23 cellular contexts compared by ENCODE assay signal in genomic region chr3:12894629-12895028, GRCh38. TPM values are rescaled to one million over a fixed set of nuclear protein-coding genes. Genes with fewer than 3 reads are reported as not detected.
DNase-seq lines count a peak whose midpoint lies in the region; ATAC-seq, FAIRE-seq and TF ChIP-seq lines count a peak whose summit lies in the region.
"Had no signal": no experiment of that assay in that cellular context is flagged by ENCODE, and none has a peak within 500 bp of the region (broad histone marks: within the 10 kb centered on the region; RNA-seq: fewer than 3 reads in every experiment).

No MANE protein-coding gene starts in this region.

- no TSS peak for BruUV-seq in K562 (replicated peaks; lab: Mats Ljungman, UMichigan)

- H3K79me2 ChIP-seq in K562 (ENCODE audit: control insufficient read depth, insufficient read depth, low read length): no peaks in the 10 kb centered on the region

- no peak overlapping the region for H3K4me2 ChIP-seq in K562 (ENCODE audit: insufficient read depth, low read length)

- no peaks in the 10 kb centered on the region for H3K9me3 Mint-ChIP-seq in stimulated activated naive B cell treated with anti-CD40 and anti-IgM and Interleukin-4, amounts not matched to agents 10 μg/mL and 1 μg/mL and 100 μg/mL, for 72 hours
- H3K9me3 Mint-ChIP-seq: activated naive CD4-positive, alpha-beta T cell treated with anti-CD3 and anti-CD28 coated beads, Interleukin-2, amount 10 ng/mL, durations not matched to agents 7 days and 5 days had no signal

- H3K4me1 ChIP-seq in heart left ventricle: peaks cover 0 to 50% (median 26%) of the 10 kb centered on the region in 12 donors
- peaks cover 0 to 37% of the 10 kb centered on the region in 2 donors for H3K4me1 ChIP-seq in right atrium auricular region
- peaks cover 9 to 30% of the 10 kb centered on the region in 2 experiments; a peak in 4 of 5 replicates for H3K4me1 ChIP-seq in K562 (replicated peaks in 1 of 2; ENCODE audit: control insufficient read depth in 2 of 2, insufficient read depth in 2 of 2, low read length in 2 of 2)
- H3K4me1 ChIP-seq: prostate gland had no signal

- H3K27ac ChIP-seq in heart left ventricle (no peak overlapping the region), right atrium auricular region (peak overlapping the region in 1 of 2 donors; percentile 32), K562 (ENCODE audit: extremely low read depth, low read depth, low read length) (no peak overlapping the region)
- H3K27ac ChIP-seq: prostate gland, SJSA1, vagina had no signal

- ATAC-seq in heart left ventricle (peak in 1 of 4 donors; percentile 12), K562 (no peak), left lobe of liver (no peak)
- no peak for ATAC-seq in stimulated activated naive B cell treated with anti-CD40 and anti-IgM and Interleukin-4, amounts not matched to agents 10 μg/mL and 1 μg/mL and 100 μg/mL, for 72 hours (replicated peaks)

- DNase-seq in heart left ventricle (peak in 3 of 5 donors; percentile 17 to 30 (median 22)), right atrium auricular region (ENCODE audit: low spot score) (no peak), K562 (ENCODE audit: extremely low read depth in 1 of 4, low spot score in 3 of 4) (no peak), kidney glomerular epithelial cell (lab: John Stamatoyannopoulos, UW) (peak; percentile 71), GM19238 (ENCODE audit: insufficient read length, low spot score) (no peak), NCI-H128 (lab: John Stamatoyannopoulos, UW; ENCODE audit: unreplicated experiment) (no peak), left lobe of liver (ENCODE audit: low spot score) (no peak)
- no peak for DNase-seq in stimulated activated naive B cell treated with anti-CD40 and anti-IgM and Interleukin-4, amounts not matched to agents 10 μg/mL and 1 μg/mL and 100 μg/mL, for 72 hours
- DNase-seq: activated CD4-positive, alpha-beta T cell treated with anti-CD3 and anti-CD28 coated beads for 4 hours; activated CD8-positive, alpha-beta memory T cell treated with anti-CD3 and anti-CD28 coated beads, Interleukin-2, amount 50 U/mL, for 48 hours; activated naive CD4-positive, alpha-beta T cell treated with anti-CD3 and anti-CD28 coated beads, Interleukin-2, amount 10 ng/mL, durations not matched to agents 7 days and 5 days; GDM1; H7; hippocampal formation; Karpas-422; NCI-H1436; stimulated activated CD4-positive, alpha-beta T cell treated with anti-CD3 and anti-CD28 coated beads, Interleukin-12 subunit alpha, Interleukin-12 subunit beta, amount 100 ng/mL, for 4 hours; stimulated activated naive CD4-positive, alpha-beta T cell treated with Interleukin-2 at 50 U/mL for 16 hours; T-helper 9 cell had no signal

- peaks cover 4% of the 10 kb centered on the region; the same call in 1 of the 2 replicates for H4K20me1 ChIP-seq in K562 (replicated peaks; ENCODE audit: control insufficient read depth, insufficient read depth, low read length)

- H3K27me3 ChIP-seq in heart left ventricle (no peaks in the 10 kb centered on the region), right atrium auricular region (no peaks in the 10 kb centered on the region), K562 (ENCODE audit: control insufficient read depth in 2 of 2, insufficient read depth in 2 of 2, low read length in 2 of 2) (no peaks in the 10 kb centered on the region)
- H3K27me3 ChIP-seq: vagina had no signal

- no peaks in the 10 kb centered on the region for H3K9me1 ChIP-seq in K562 (ENCODE audit: control insufficient read depth, insufficient read depth, low read length)

- TF ChIP-seq EP300 in K562 (IDR thresholded peaks at IDR 0.05; ENCODE audit: low read length): no peak

- peaks cover 8 to 9% of the 10 kb centered on the region in 2 donors for H3K36me3 Mint-ChIP-seq in stimulated activated naive B cell treated with anti-CD40 and anti-IgM and Interleukin-4, amounts not matched to agents 10 μg/mL and 1 μg/mL and 100 μg/mL, for 72 hours

- CTCF ChIA-PET in K562 (lab: Yijun Ruan, JAX; ENCODE audit: low intra/inter-chr PET ratio): no interaction called here

- H3K9ac ChIP-seq in K562 (ENCODE audit: insufficient read depth in 1 of 2, low read depth in 2 of 2, low read length in 2 of 2): peak overlapping the region in 1 of 2 experiments; percentile 65; a peak in 1 of 4 replicates

- peak overlapping the region in 1 of 2 donors; percentile 4 for H3K4me3 Mint-ChIP-seq in stimulated activated naive B cell treated with anti-CD40 and anti-IgM and Interleukin-4, amounts not matched to agents 10 μg/mL and 1 μg/mL and 100 μg/mL, for 72 hours
- H3K4me3 Mint-ChIP-seq: activated naive CD4-positive, alpha-beta T cell treated with anti-CD3 and anti-CD28 coated beads, Interleukin-2, amount 10 ng/mL, durations not matched to agents 7 days and 5 days had no signal

- TF ChIP-seq CTCF in heart left ventricle (IDR thresholded peaks at IDR 0.05) (no peak), right atrium auricular region (IDR thresholded peaks at IDR 0.05) (no peak), K562 (IDR thresholded peaks at IDR 0.05 in 2 of 3, conservative IDR thresholded peaks at IDR 0.05 in 1 of 3; ENCODE audit: insufficient read depth in 2 of 3, low read depth in 1 of 3, low read length in 3 of 3) (no peak)

- TF ChIP-seq RAD21 in K562 (CRISPR knock-in tag; conservative IDR thresholded peaks at IDR 0.05 in 1 of 2, IDR thresholded peaks at IDR 0.05 in 1 of 2): no peak

- H3K4me3 ChIP-seq in heart left ventricle (no peak overlapping the region), right atrium auricular region (no peak overlapping the region), K562 (no peak overlapping the region)
- H3K4me3 ChIP-seq: prostate gland, SJSA1, vagina had no signal

- intact Hi-C loops in heart left ventricle (cut with DNase I): loop anchor here in 6 of 10 donors (5.0 to 10.0 kb wide), 6 partner anchors 88 to 190 kb away; no protein-coding TSS in a partner anchor
- intact Hi-C loops in K562 (cut with micrococcal nuclease): loop anchor here (5.0 kb wide), 1 partner anchor 37 kb away; no protein-coding TSS in a partner anchor

- H3K36me3 ChIP-seq in heart left ventricle (peaks cover 0 to 22% (median 12%) of the 10 kb centered on the region in 9 donors), right atrium auricular region (peaks cover 17% of the 10 kb centered on the region), K562 (ENCODE audit: control insufficient read depth, insufficient read depth, low read length) (peaks cover 9% of the 10 kb centered on the region; the same call in 1 of the 3 replicates)
- H3K36me3 ChIP-seq: prostate gland, SJSA1 had no signal

- no peak overlapping the region for H2AFZ ChIP-seq in K562 (ENCODE audit: low read depth, low read length)

- FAIRE-seq in K562 (lab: Jason Lieb, UNC): no peak
- FAIRE-seq: GM12892 had no signal

- peaks cover 18 to 23% of the 10 kb centered on the region in 2 donors for H3K4me1 Mint-ChIP-seq in stimulated activated naive B cell treated with anti-CD40 and anti-IgM and Interleukin-4, amounts not matched to agents 10 μg/mL and 1 μg/mL and 100 μg/mL, for 72 hours

- TF ChIP-seq POLR2A in heart left ventricle (IDR thresholded peaks at IDR 0.05): no peak
- TF ChIP-seq POLR2A in K562 (conservative IDR thresholded peaks at IDR 0.05): no peak

- 46 to 61% (median 53%) methylated on average over 6 of the region's 6 CpGs for WGBS in heart left ventricle, 4 donors
- WGBS in K562 (ENCODE audit: insufficient coverage, low coverage, missing lambda C conversion rate): 71% methylated on average over 6 of the region's 6 CpGs

- peak overlapping the region; percentile 79 for H3K27ac Mint-ChIP-seq in stimulated activated naive B cell treated with anti-CD40 and anti-IgM and Interleukin-4, amounts not matched to agents 10 μg/mL and 1 μg/mL and 100 μg/mL, for 72 hours
- H3K27ac Mint-ChIP-seq: activated naive CD4-positive, alpha-beta T cell treated with anti-CD3 and anti-CD28 coated beads, Interleukin-2, amount 10 ng/mL, durations not matched to agents 7 days and 5 days had no signal

- in situ Hi-C loops in K562 (cut with MboI): loop anchor here (5.0 to 25.0 kb wide), 3 partner anchors 88 to 757 kb away; no protein-coding TSS in a partner anchor

- H3K9me3 ChIP-seq in heart left ventricle (no peaks in the 10 kb centered on the region), right atrium auricular region (no peaks in the 10 kb centered on the region), K562 (replicated peaks; ENCODE audit: control insufficient read depth, insufficient read depth, low read depth, low read length) (no peaks in the 10 kb centered on the region)
- H3K9me3 ChIP-seq: prostate gland, SJSA1, vagina had no signal

- H3K27me3 Mint-ChIP-seq in stimulated activated naive B cell treated with anti-CD40 and anti-IgM and Interleukin-4, amounts not matched to agents 10 μg/mL and 1 μg/mL and 100 μg/mL, for 72 hours: peaks cover 7 to 17% of the 10 kb centered on the region in 2 donors

- POLR2A ChIA-PET in K562 (lab: Yijun Ruan, JAX): interaction anchor here (0.9 kb wide), 1 partner anchor 43 kb away, joined by 4 read pairs; no protein-coding TSS in a partner anchor

RNA-seq across cellular contexts. Expression of gene RPL32, which starts 53.3 kb away (rescaled TPM):
- total RNA-seq in heart left ventricle: 1,000 to 10,000 TPM in 3 of 9 donors, 100 to 1,000 TPM in 6; 377 to 1,128 (median 947) TPM
- polyA plus RNA-seq in heart left ventricle: 1,000 to 10,000 TPM; 1,409 to 1,620 TPM
- 100 to 1,000 TPM; 626 to 829 TPM for total RNA-seq in right atrium auricular region
- total RNA-seq in K562 (2011; cell fraction: chromatin; rRNA removed; ENCODE audit: low replicate concordance): 321 and 449 TPM in 2 replicates
- total RNA-seq in K562 (2011; cell fraction: nucleolus; rRNA removed): 553 and 562 TPM in 2 replicates
- 913 and 2,354 TPM in 2 replicates for total RNA-seq in K562 (2011; cell fraction: nucleoplasm; rRNA removed)
- 3,132 and 3,347 TPM in 2 replicates for total RNA-seq in K562 (2014; rRNA removed)
- total RNA-seq in K562 (2014; rRNA removed; fragmentation: Illumina TruSeq; extraction: Trizol): 4,513 and 4,632 TPM in 2 replicates
- 4,527 and 4,779 TPM in 2 replicates for total RNA-seq in K562 (2015; rRNA removed; fragmentation: Illumina TruSeq; extraction: Trizol)
- total RNA-seq in K562 (2021): 2,738 and 3,009 TPM in 2 replicates
- 4,861 and 5,231 TPM in 2 replicates for polyA plus RNA-seq in K562 (2011; rRNA removed)
- 2,530 and 2,776 TPM in 2 replicates for polyA plus RNA-seq in K562 (2011; cell fraction: cytosol; rRNA removed)
- 1,377 and 2,422 TPM in 2 replicates for polyA plus RNA-seq in K562 (2011; cell fraction: nucleus; rRNA removed)
- polyA plus RNA-seq in K562 (2012): 4,850 and 6,211 TPM in 2 replicates
- 5,815 and 6,200 TPM in 2 replicates for polyA plus RNA-seq in K562 (2014; fragmentation: Illumina TruSeq; extraction: Trizol)
- 1,000 to 10,000 TPM; 3,469 to 4,286 TPM for polyA plus RNA-seq in K562 (2014; fragmentation: Nextera tagmentation; extraction: Ambion mirVana)
- polyA plus RNA-seq in K562 (2014; rRNA removed): 4,142 and 5,104 TPM in 2 replicates
- polyA minus RNA-seq in K562 (2011; rRNA and poly(A)+ RNA removed): 3,010 and 3,339 TPM in 2 replicates
- 1,491 and 1,656 TPM in 2 replicates for polyA minus RNA-seq in K562 (2011; cell fraction: cytosol; rRNA and poly(A)+ RNA removed)
- polyA minus RNA-seq in K562 (2011; cell fraction: nucleus; rRNA and poly(A)+ RNA removed): 319 and 489 TPM in 2 replicates
- 414 TPM for total RNA-seq in left lobe of liver

Comparison
In these comparisons a context has a peak if more than half of its experiments do, and no peak if none do; other contexts are left out.
1. DNase-seq: peak in heart left ventricle (3 of 5) and kidney glomerular epithelial cell (single experiment); none in right atrium auricular region (single experiment), K562 (0 of 4), stimulated activated naive B cell treated with anti-CD40 and anti-IgM and Interleukin-4, amounts not matched to agents 10 μg/mL and 1 μg/mL and 100 μg/mL, for 72 hours (single experiment), GM19238 (single experiment), NCI-H128 (single experiment) and left lobe of liver (single experiment).